ENCODE assay signal across 14 cellular contexts in the genomic region with DNA sequence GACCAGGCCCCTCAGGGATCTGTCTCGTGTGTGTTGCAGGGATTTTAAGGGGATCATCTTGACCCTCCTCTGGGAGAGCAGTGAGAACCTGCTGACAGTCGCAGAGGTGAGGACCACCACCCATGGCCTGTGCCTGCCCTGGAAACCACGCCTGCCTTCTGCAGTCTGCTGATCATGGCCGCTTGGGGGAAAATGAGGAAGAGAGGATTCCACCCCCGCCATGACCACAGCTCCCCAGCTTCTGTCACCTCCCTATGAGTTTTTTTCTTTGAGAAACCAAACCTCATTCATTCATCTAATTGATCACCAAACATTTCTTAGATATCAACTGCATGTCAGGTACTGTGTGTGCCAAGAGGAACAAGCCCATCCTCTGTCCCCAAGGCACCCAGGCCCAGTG.
"Had no signal": no experiment of that assay in that cellular context is flagged by ENCODE, and none has a peak within 500 bp of the region (broad histone marks: within the 10 kb centered on the region; RNA-seq: fewer than 3 reads in every experiment).

No MANE protein-coding gene starts in this region.

- H3K27ac Mint-ChIP-seq: activated CD4-positive, alpha-beta memory T cell treated with anti-CD3 and anti-CD28 coated beads, Interleukin-2, amount 10 ng/mL, durations not matched to agents 7 days and 5 days; activated CD4-positive, alpha-beta T cell treated with anti-CD3 and anti-CD28 coated beads for 36 hours; activated T-cell treated with anti-CD3 and anti-CD28 coated beads, Interleukin-2, amount 50 U/mL, for 24 hours; naive B cell; neural progenitor cell had no signal

- H3K9me3 ChIP-seq: ovary, testis, upper lobe of left lung had no signal

- H3K27me3 ChIP-seq: esophagus muscularis mucosa, hepatocyte, neural progenitor cell, ovary, stomach, testis, upper lobe of left lung had no signal

- H3K4me1 ChIP-seq: esophagus muscularis mucosa, neural progenitor cell, stomach, testis, upper lobe of left lung had no signal

- H3K36me3 ChIP-seq: neural progenitor cell had no signal

- H3K4me3 ChIP-seq: esophagus muscularis mucosa, hepatocyte, neural progenitor cell, ovary, stomach, testis, upper lobe of left lung had no signal

- DNase-seq: activated CD4-positive, alpha-beta memory T cell treated with anti-CD3 and anti-CD28 coated beads, Interleukin-2, amount 10 ng/mL, durations not matched to agents 7 days and 5 days; activated CD4-positive, alpha-beta T cell treated with anti-CD3 and anti-CD28 coated beads for 36 hours; activated effector memory CD4-positive, alpha-beta T cell treated with Interleukin-2 at 50 U/mL for 16 hours; activated naive CD4-positive, alpha-beta T cell treated with anti-CD3 and anti-CD28 coated beads, Interleukin-2, amount 50 U/mL, for 16 hours; activated T-cell treated with anti-CD3 and anti-CD28 coated beads, Interleukin-2, amount 50 U/mL, for 24 hours; naive B cell; ovary; stimulated activated CD4-positive, alpha-beta T cell treated with anti-CD3 and anti-CD28 coated beads, Interleukin-1b, Interleukin-23, amount 100 ng/mL, for 48 hours; stomach; testis; upper lobe of left lung had no signal

- H3K27me3 Mint-ChIP-seq: activated CD4-positive, alpha-beta memory T cell treated with anti-CD3 and anti-CD28 coated beads, Interleukin-2, amount 10 ng/mL, durations not matched to agents 7 days and 5 days; activated CD4-positive, alpha-beta T cell treated with anti-CD3 and anti-CD28 coated beads for 36 hours; activated T-cell treated with anti-CD3 and anti-CD28 coated beads, Interleukin-2, amount 50 U/mL, for 24 hours; naive B cell had no signal

- H3K4me3 Mint-ChIP-seq: activated CD4-positive, alpha-beta memory T cell treated with anti-CD3 and anti-CD28 coated beads, Interleukin-2, amount 10 ng/mL, durations not matched to agents 7 days and 5 days; activated CD4-positive, alpha-beta T cell treated with anti-CD3 and anti-CD28 coated beads for 36 hours; activated T-cell treated with anti-CD3 and anti-CD28 coated beads, Interleukin-2, amount 50 U/mL, for 24 hours; naive B cell; neural progenitor cell had no signal
